13 cellular contexts compared by ENCODE assay signal in genomic region chr21:38814126-38815059, GRCh38. TPM values are rescaled to one million over a fixed set of nuclear protein-coding genes. Genes with fewer than 3 reads are reported as not detected.
DNase-seq lines count a peak whose midpoint lies in the region; ATAC-seq and TF ChIP-seq lines count a peak whose summit lies in the region.
"Had no signal": no experiment of that assay in that cellular context is flagged by ENCODE, and none has a peak within 500 bp of the region (broad histone marks: within the 10 kb centered on the region; RNA-seq: fewer than 3 reads in every experiment).

No MANE protein-coding gene starts in this region.

- BruUV-seq in Calu3 (replicated peaks; lab: Mats Ljungman, UMichigan) = no TSS peak

- no peaks in the 10 kb centered on the region for H3K27me3 Mint-ChIP-seq in Calu3 (ENCODE audit: unreplicated experiment)
- H3K27me3 Mint-ChIP-seq: type B pancreatic cell had no signal

- in situ Hi-C loops in G401 (cut with HindIII; ENCODE audit: low sequenced_read_pairs) = no loop called here

- H3K4me3 ChIP-seq in SJSA1 (no peak overlapping the region), rectal smooth muscle tissue (ENCODE audit: low read length) (no peak overlapping the region)
- H3K4me3 ChIP-seq: cardiac muscle cell had no signal

- no peaks in the 10 kb centered on the region for H3K27me3 ChIP-seq in SJSA1 (replicated peaks)
- no peaks in the 10 kb centered on the region for H3K27me3 ChIP-seq in rectal smooth muscle tissue (ENCODE audit: control insufficient read depth, insufficient read depth, low read length)
- H3K27me3 ChIP-seq: cardiac muscle cell had no signal

- no peak overlapping the region for H3K4me3 Mint-ChIP-seq in Calu3 (ENCODE audit: low read depth, unreplicated experiment)
- H3K4me3 Mint-ChIP-seq: activated naive CD4-positive, alpha-beta T cell treated with anti-CD3 and anti-CD28 coated beads for 36 hours; type B pancreatic cell had no signal

- H3K36me3 Mint-ChIP-seq in Calu3 (ENCODE audit: insufficient read depth, unreplicated experiment) = peaks cover 88% of the 10 kb centered on the region

- no peak for ATAC-seq in HG03469 (IDR thresholded peaks at IDR 0.05; ENCODE audit: unreplicated experiment)

- DNase-seq in Calu3 (no peak), SJSA1 (ENCODE audit: low read depth in 1 of 2, low spot score in 2 of 2) (no peak), iPS DF 4.7 (ENCODE audit: extremely low read depth, low spot score) (peak; percentile 62), SKM-1 (lab: John Stamatoyannopoulos, UW; ENCODE audit: unreplicated experiment) (no peak), G401 (ENCODE audit: low spot score) (no peak)
- DNase-seq in stimulated activated CD4-positive, alpha-beta T cell treated with anti-CD3 and anti-CD28 coated beads, Interleukin-4, amount 100 ng/mL, for 24 hours = no peak
- DNase-seq: activated naive CD4-positive, alpha-beta T cell treated with anti-CD3 and anti-CD28 coated beads for 36 hours; AML-193; left ventricle myocardium superior had no signal

- peaks cover 95% of the 10 kb centered on the region for H3K36me3 ChIP-seq in SJSA1
- peaks cover 35% of the 10 kb centered on the region for H3K36me3 ChIP-seq in rectal smooth muscle tissue (ENCODE audit: control insufficient read depth, insufficient read depth, low read length)

- H3K4me1 ChIP-seq in SJSA1 (replicated peaks) = peaks cover 81% of the 10 kb centered on the region
- H3K4me1 ChIP-seq in rectal smooth muscle tissue (ENCODE audit: control insufficient read depth, insufficient read depth, low read length) = peaks cover 20% of the 10 kb centered on the region

- CTCF ChIA-PET in Calu3 (lab: Charles Lee) = interaction anchor here (0.5 kb wide), 1 partner anchor 92 kb away, joined by 3 read pairs; no protein-coding TSS in a partner anchor

- H3K27ac Mint-ChIP-seq in Calu3 (ENCODE audit: unreplicated experiment) = peak overlapping the region; percentile 66
- H3K27ac Mint-ChIP-seq: activated naive CD4-positive, alpha-beta T cell treated with anti-CD3 and anti-CD28 coated beads for 36 hours had no signal

- H3K9ac ChIP-seq in rectal smooth muscle tissue (ENCODE audit: low read length) = no peak overlapping the region

- H3K9me3 Mint-ChIP-seq in Calu3 (ENCODE audit: low read depth, unreplicated experiment) = no peaks in the 10 kb centered on the region
- H3K9me3 Mint-ChIP-seq: activated naive CD4-positive, alpha-beta T cell treated with anti-CD3 and anti-CD28 coated beads for 36 hours; type B pancreatic cell had no signal

- H3K27ac ChIP-seq in SJSA1 (peak overlapping the region; percentile 30), rectal smooth muscle tissue (ENCODE audit: low read depth, low read length) (peak overlapping the region; percentile 70)
- H3K27ac ChIP-seq: cardiac muscle cell had no signal

- intact Hi-C loops in Calu3 (cut with micrococcal nuclease; ENCODE audit: unreplicated experiment) = loop anchor here (5.0 kb wide), 2 partner anchors 103 to 313 kb away; no protein-coding TSS in a partner anchor

- TF ChIP-seq CTCF in Calu3 (IDR thresholded peaks at IDR 0.05; ENCODE audit: unreplicated experiment) = no peak

- no peaks in the 10 kb centered on the region for H3K9me3 ChIP-seq in SJSA1 (replicated peaks)

- peaks cover 50% of the 10 kb centered on the region for H3K4me1 Mint-ChIP-seq in Calu3 (ENCODE audit: low read depth, unreplicated experiment)

RNA-seq across cellular contexts. Expression of gene ETS2, which starts 8.7 kb away (rescaled TPM):
- 49.9 and 63.3 TPM in 2 replicates for total RNA-seq in Calu3 (2022)
- 44.4 and 48.2 TPM in 2 replicates for total RNA-seq in SJSA1 (2014; rRNA removed; shearing (Covaris generic))
- total RNA-seq in G401 (2014; rRNA removed; shearing (Covaris generic)) = 0.86 and 1.8 TPM in 2 replicates

Comparison
In these comparisons a context has a peak if more than half of its experiments do, and no peak if none do; other contexts are left out.
1. RNA of gene ETS2, which starts 8.7 kb away (total RNA-seq): 49.9 to 63.3 TPM in Calu3 and 44.4 to 48.2 TPM in SJSA1; 0.86 to 1.8 TPM in G401; every median in the first group is over 10 times any median in the second.